16 cellular contexts compared by ENCODE assay signal in the genomic region with DNA sequence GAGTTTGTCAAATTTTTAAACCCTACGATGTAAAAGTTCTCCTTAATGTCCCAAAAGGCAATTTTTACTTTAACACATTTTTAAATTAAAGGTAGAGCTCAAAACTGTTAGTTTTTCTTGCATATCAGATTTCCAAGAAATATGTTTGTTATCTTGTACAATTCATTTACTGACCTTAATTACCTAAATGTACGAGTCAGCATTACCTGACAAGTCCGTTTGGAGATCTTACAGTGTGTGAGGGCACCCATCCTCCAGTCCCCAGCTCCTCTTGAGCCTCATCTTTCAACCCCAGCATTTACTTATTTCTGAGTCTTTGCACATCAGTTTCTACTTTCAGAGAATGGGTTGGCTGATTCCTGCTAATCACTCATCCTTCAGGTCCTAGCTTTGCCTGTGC. TPM values are rescaled to one million over a fixed set of nuclear protein-coding genes. Genes with fewer than 3 reads are reported as not detected.
DNase-seq lines count a peak whose midpoint lies in the region; ATAC-seq, FAIRE-seq and TF ChIP-seq lines count a peak whose summit lies in the region.
"Had no signal": no experiment of that assay in that cellular context is flagged by ENCODE, and none has a peak within 500 bp of the region (broad histone marks: within the 10 kb centered on the region; RNA-seq: fewer than 3 reads in every experiment).

No MANE protein-coding gene starts in this region.

- H2AFZ ChIP-seq in GM23338 (no peak overlapping the region), K562 (ENCODE audit: low read depth, low read length) (no peak overlapping the region)

- in situ Hi-C loops in K562 (cut with MboI) = no loop called here

- peaks cover 33% of the 10 kb centered on the region for H3K4me1 ChIP-seq in GM23338 (ENCODE audit: insufficient read depth)
- H3K4me1 ChIP-seq in K562 (replicated peaks in 1 of 2; ENCODE audit: control insufficient read depth in 2 of 2, insufficient read depth in 2 of 2, low read length in 2 of 2) = peaks cover 24 to 74% of the 10 kb centered on the region in 2 experiments; a peak in 4 of 5 replicates
- peaks cover 25% of the 10 kb centered on the region for H3K4me1 ChIP-seq in mesendoderm (ENCODE audit: control insufficient read depth, low read depth, low read length)

- H3K79me2 ChIP-seq in GM23338 (replicated peaks; ENCODE audit: insufficient read depth) (peaks cover 60% of the 10 kb centered on the region), K562 (ENCODE audit: control insufficient read depth, insufficient read depth, low read length) (peaks cover 22% of the 10 kb centered on the region; the same call in 2 of the 3 replicates), mesendoderm (ENCODE audit: control insufficient read depth, insufficient read depth, low read length) (peaks cover 9% of the 10 kb centered on the region)

- no peak for TF ChIP-seq RAD21 in K562 (CRISPR knock-in tag; conservative IDR thresholded peaks at IDR 0.05 in 1 of 2, IDR thresholded peaks at IDR 0.05 in 1 of 2)

- H2BK15ac ChIP-seq in mesendoderm (replicated peaks; ENCODE audit: low read depth) = no peak overlapping the region

- H3K27ac ChIP-seq in GM23338 (ENCODE audit: low read depth) (no peak overlapping the region), K562 (ENCODE audit: extremely low read depth, low read depth, low read length) (peak overlapping the region; percentile 61; the same call in 2 of the 3 replicates), mesendoderm (ENCODE audit: low read depth, low read length) (peak overlapping the region; percentile 28)

- H2BK5ac ChIP-seq in mesendoderm (ENCODE audit: low read length) = peak overlapping the region; percentile 48

- no peak overlapping the region for H3K4me3 Mint-ChIP-seq in GM23338
- H3K4me3 Mint-ChIP-seq: CD14-positive monocyte; CD8-positive, alpha-beta T cell had no signal

- ATAC-seq in GM23338 = no peak
- peak; percentile 4; the same call in 1 of the 3 replicates for ATAC-seq in K562
- no peak for ATAC-seq in GM19035 (IDR thresholded peaks at IDR 0.05; ENCODE audit: unreplicated experiment)
- ATAC-seq: CD8-positive, alpha-beta T cell; HCT116 had no signal

- H3K4me1 Mint-ChIP-seq in GM23338 = peaks cover 62% of the 10 kb centered on the region

- H3K9me3 Mint-ChIP-seq in GM23338 = no peaks in the 10 kb centered on the region
- H3K9me3 Mint-ChIP-seq: CD8-positive, alpha-beta T cell had no signal

- 0 out of 2 replicates have a peak, but pooled peaks have one; percentile 10 for TF ChIP-seq EP300 in K562 (IDR thresholded peaks at IDR 0.05; ENCODE audit: low read length)

- peaks cover 10% of the 10 kb centered on the region; the same call in 2 of the 3 replicates for H3K36me3 Mint-ChIP-seq in GM23338 (ENCODE audit: low read depth)
- H3K36me3 Mint-ChIP-seq: CD8-positive, alpha-beta T cell had no signal

- BruUV-seq in K562 (replicated peaks; lab: Mats Ljungman, UMichigan) = no TSS peak

- no peak overlapping the region for H2BK120ac ChIP-seq in mesendoderm (ENCODE audit: low read depth, low read length)

- H3K9me1 ChIP-seq in K562 (ENCODE audit: control insufficient read depth, insufficient read depth, low read length) = no peaks in the 10 kb centered on the region

- H3K9me3 ChIP-seq in K562 (replicated peaks; ENCODE audit: control insufficient read depth, insufficient read depth, low read depth, low read length) = no peaks in the 10 kb centered on the region

- H3K4me3 ChIP-seq in GM23338 (no peak overlapping the region), K562 (no peak overlapping the region), mesendoderm (ENCODE audit: low read length) (no peak overlapping the region)

- no peak overlapping the region for H3K23ac ChIP-seq in mesendoderm (ENCODE audit: low read length)

- H3K4me2 ChIP-seq in GM23338 = no peak overlapping the region
- H3K4me2 ChIP-seq in K562 (ENCODE audit: insufficient read depth, low read length) = no peak overlapping the region
- no peak overlapping the region for H3K4me2 ChIP-seq in mesendoderm (ENCODE audit: low read length)

- H3K27ac Mint-ChIP-seq in GM23338 = peak overlapping the region; percentile 10; the same call in 1 of the 2 replicates
- H3K27ac Mint-ChIP-seq: CD8-positive, alpha-beta T cell had no signal

- H4K20me1 ChIP-seq in GM23338 (replicated peaks; ENCODE audit: insufficient read depth) (no peaks in the 10 kb centered on the region; the same call in 1 of the 2 replicates), K562 (replicated peaks; ENCODE audit: control insufficient read depth, insufficient read depth, low read length) (0 out of 2 replicates have a peak, but pooled peaks cover 3% of the 10 kb centered on the region)

- peaks cover 2% of the 10 kb centered on the region for H3K27me3 Mint-ChIP-seq in GM23338 (ENCODE audit: insufficient read depth, low read depth, poor library complexity)

- FAIRE-seq in K562 (lab: Jason Lieb, UNC) = no peak
- FAIRE-seq: A204.1, GM12892, GM19239 had no signal

- H3K27me3 ChIP-seq in GM23338 (ENCODE audit: insufficient read depth) = no peaks in the 10 kb centered on the region
- H3K27me3 ChIP-seq in K562 (ENCODE audit: control insufficient read depth in 2 of 2, insufficient read depth in 2 of 2, low read length in 2 of 2) = no peaks in the 10 kb centered on the region
- no peaks in the 10 kb centered on the region for H3K27me3 ChIP-seq in mesendoderm (ENCODE audit: insufficient read depth, low read length, poor library complexity)

- no peak for TF ChIP-seq CTCF in GM23338 (conservative IDR thresholded peaks at IDR 0.05; ENCODE audit: low read depth in 2 of 2)
- no peak for TF ChIP-seq CTCF in K562 (IDR thresholded peaks at IDR 0.05 in 2 of 3, conservative IDR thresholded peaks at IDR 0.05 in 1 of 3; ENCODE audit: insufficient read depth in 2 of 3, low read depth in 1 of 3, low read length in 3 of 3)

- peaks cover 6% of the 10 kb centered on the region for H3K79me1 ChIP-seq in mesendoderm (ENCODE audit: low read length)

- no peaks in the 10 kb centered on the region for H3K36me3 ChIP-seq in GM23338 (ENCODE audit: insufficient read depth)
- 0 out of 3 replicates have a peak, but pooled peaks cover 2% of the 10 kb centered on the region for H3K36me3 ChIP-seq in K562 (ENCODE audit: control insufficient read depth, insufficient read depth, low read length)
- no peaks in the 10 kb centered on the region for H3K36me3 ChIP-seq in mesendoderm (ENCODE audit: control insufficient read depth, insufficient read depth, low read length)

- H3K9ac ChIP-seq in K562 (ENCODE audit: insufficient read depth in 1 of 2, low read depth in 2 of 2, low read length in 2 of 2) (no peak overlapping the region), mesendoderm (ENCODE audit: low read length) (peak overlapping the region; percentile 8)

- CTCF ChIA-PET in K562 (lab: Yijun Ruan, JAX; ENCODE audit: low intra/inter-chr PET ratio) = no interaction called here

- H4K5ac ChIP-seq in mesendoderm (ENCODE audit: low read length) = no peak overlapping the region

- WGBS in K562 (ENCODE audit: insufficient coverage, low coverage, missing lambda C conversion rate) = 1% methylated on average over 3 of the region's 3 CpGs
- WGBS in mesendoderm (ENCODE audit: extremely low coverage, insufficient coverage, low lambda C conversion rate) = no CpG with 5 or more reads among the region's 3 CpGs

- peak overlapping the region; percentile 34 for H2AK5ac ChIP-seq in mesendoderm (ENCODE audit: low read length)

- H3K9me2 ChIP-seq in GM23338 (ENCODE audit: insufficient read depth) = no peaks in the 10 kb centered on the region

- H3F3A ChIP-seq in GM23338 (replicated peaks; ENCODE audit: low read depth) = no peaks in the 10 kb centered on the region

- TF ChIP-seq POLR2A in K562 (conservative IDR thresholded peaks at IDR 0.05) = no peak

- peak overlapping the region; percentile 47 for H3K56ac ChIP-seq in mesendoderm (ENCODE audit: low read length)

- POLR2A ChIA-PET in K562 (lab: Yijun Ruan, JAX) = interaction anchor here (0.7 to 2.3 kb wide), 6 partner anchors 8 to 111 kb away, joined by 3 to 6 read pairs (median 3); no protein-coding TSS in a partner anchor

- no peak overlapping the region for H3K4ac ChIP-seq in mesendoderm (ENCODE audit: low read depth, low read length)

- H3K18ac ChIP-seq in mesendoderm (ENCODE audit: low read length) = peak overlapping the region; percentile 69

- DNase-seq in GM23338 (ENCODE audit: low spot score) (no peak), NCI-H69 (lab: John Stamatoyannopoulos, UW) (peak; percentile 10), K562 (ENCODE audit: extremely low read depth in 1 of 4, low spot score in 3 of 4) (peak in 1 of 4 experiments; percentile 13), mesendoderm (no peak), AG20443 (ENCODE audit: low spot score) (no peak), SIG-M5 (lab: John Stamatoyannopoulos, UW) (no peak)
- DNase-seq: CD8-positive, alpha-beta T cell; COR-L47; DND-41; GDM1 had no signal

- intact Hi-C loops in K562 (cut with micrococcal nuclease) = loop anchor here (5.0 kb wide), 1 partner anchor 94 kb away; no protein-coding TSS in a partner anchor

- H4K8ac ChIP-seq in mesendoderm (ENCODE audit: low read depth, low read length) = no peak overlapping the region

TF ChIP-seq in GM23338, 12 proteins besides CTCF, POLR2A, EP300 and RAD21 (continues in another document):
- TF ChIP-seq EZH2phosphoT487 (IDR thresholded peaks at IDR 0.05; ENCODE audit: unreplicated experiment) = no peak

RNA-seq across cellular contexts. Expression of gene PPM1H, which starts 23.7 kb away (rescaled TPM):
- total RNA-seq in GM23338 (2014; rRNA removed; shearing (Covaris generic)) = 41.2 and 41.3 TPM in 2 replicates
- polyA plus RNA-seq in GM23338 (2016; fragmentation: Nextera tagmentation; extraction: Ambion mirVana) (11.3 and 11.4 TPM in 2 replicates), K562 (2011; rRNA removed) (4.8 and 6.1 TPM in 2 replicates), K562 (2014; fragmentation: Illumina TruSeq; extraction: Trizol) (11.1 and 11.6 TPM in 2 replicates), K562 (2014; fragmentation: Nextera tagmentation; extraction: Ambion mirVana) (1 to 10 TPM; 5.3 to 8.1 TPM), K562 (2014; rRNA removed) (9.3 and 9.7 TPM in 2 replicates)
- 4.0 and 12.4 TPM in 2 replicates for total RNA-seq in K562 (2011; cell fraction: chromatin; rRNA removed; ENCODE audit: low replicate concordance)
- total RNA-seq in K562 (2011; cell fraction: nucleolus; rRNA removed) = 5.7 and 6.2 TPM in 2 replicates
- total RNA-seq in K562 (2011; cell fraction: nucleoplasm; rRNA removed) = 5.2 and 6.4 TPM in 2 replicates
- total RNA-seq in K562 (2014; rRNA removed) (11.3 and 13.0 TPM in 2 replicates), K562 (2014; rRNA removed; fragmentation: Illumina TruSeq; extraction: Trizol) (13.7 and 17.2 TPM in 2 replicates), K562 (2015; rRNA removed; fragmentation: Illumina TruSeq; extraction: Trizol) (29.0 and 29.3 TPM in 2 replicates), K562 (2021) (21.5 and 23.0 TPM in 2 replicates)
- 4.5 and 5.7 TPM in 2 replicates for polyA plus RNA-seq in K562 (2011; cell fraction: cytosol; rRNA removed)
- 3.7 and 4.0 TPM in 2 replicates for polyA plus RNA-seq in K562 (2011; cell fraction: nucleus; rRNA removed)
- 9.0 and 13.2 TPM in 2 replicates for polyA plus RNA-seq in K562 (2012)
- 10.7 and 12.0 TPM in 2 replicates for polyA minus RNA-seq in K562 (2011; rRNA and poly(A)+ RNA removed)
- polyA minus RNA-seq in K562 (2011; cell fraction: cytosol; rRNA and poly(A)+ RNA removed) = 6.6 and 9.7 TPM in 2 replicates
- polyA minus RNA-seq in K562 (2011; cell fraction: nucleus; rRNA and poly(A)+ RNA removed) = 5.8 and 6.6 TPM in 2 replicates
- 15.7 TPM for polyA plus RNA-seq in mesendoderm (2013, experiment 1 of 2)
- polyA plus RNA-seq in mesendoderm (2013, experiment 2 of 2) = 15.2 TPM
- total RNA-seq: CD8-positive, alpha-beta T cell had no signal
